In the genomic region with DNA sequence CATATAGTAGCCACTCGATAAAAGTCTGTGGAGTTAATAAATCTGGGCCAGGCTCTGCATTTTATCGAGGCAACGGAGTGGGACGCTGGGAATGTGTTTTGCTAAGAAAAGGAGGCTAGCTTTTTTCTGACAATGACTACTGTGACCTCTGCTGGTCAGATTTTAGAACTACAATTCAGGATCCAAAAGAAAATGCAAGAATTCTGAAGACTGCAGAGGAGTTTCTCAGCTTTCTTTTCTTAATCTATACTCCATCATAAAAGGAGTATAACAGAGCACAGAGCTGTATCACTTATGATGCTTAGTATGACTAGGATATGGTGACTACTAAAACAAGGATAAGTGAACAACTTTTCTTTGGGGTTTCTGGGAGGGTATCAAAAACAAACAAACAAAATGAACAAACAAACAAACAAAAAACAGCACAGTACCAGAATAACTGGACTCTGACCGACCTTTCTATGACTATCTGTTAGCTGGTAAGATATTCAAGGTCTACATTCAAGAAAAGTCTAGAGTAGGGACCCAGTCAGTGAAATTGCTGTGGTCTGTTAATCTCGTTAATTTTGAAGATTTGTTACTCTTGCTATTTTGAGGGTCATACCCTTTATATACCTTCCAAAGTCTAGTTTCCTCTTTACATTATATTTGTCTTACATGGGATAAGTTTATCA, we compare ENCODE assay signal across 9 cellular contexts. TPM values are rescaled to one million over a fixed set of nuclear protein-coding genes. Genes with fewer than 3 reads are reported as not detected.
DNase-seq lines count a peak whose midpoint lies in the region; ATAC-seq and TF ChIP-seq lines count a peak whose summit lies in the region.
"Had no signal": no experiment of that assay in that cellular context is flagged by ENCODE, and none has a peak within 500 bp of the region (broad histone marks: within the 10 kb centered on the region; RNA-seq: fewer than 3 reads in every experiment).

No MANE protein-coding gene starts in this region.

- peak; percentile 74 for TF ChIP-seq CTCF in epithelial cell of proximal tubule (conservative IDR thresholded peaks at IDR 0.05; ENCODE audit: low read depth, low read length)

- H3K27me3 Mint-ChIP-seq in naive B cell = peaks cover 0 to 31% (median 24%) of the 10 kb centered on the region in 3 donors

- no peaks in the 10 kb centered on the region for H3K36me3 Mint-ChIP-seq in naive B cell

- no peak for ATAC-seq in naive B cell (ENCODE audit: low read depth in 2 of 2)
- ATAC-seq: activated T-cell treated with anti-CD3 and anti-CD28 coated beads, Interleukin-2, amount 50 U/mL, for 72 hours had no signal

- peaks cover 0 to 4% (median 0%) of the 10 kb centered on the region in 3 donors for H3K4me1 Mint-ChIP-seq in naive B cell

- peaks cover 0 to 2% (median 0%) of the 10 kb centered on the region in 7 donors for H3K9me3 Mint-ChIP-seq in naive B cell

- H3K4me3 ChIP-seq in Jurkat, Clone E6-1 (ENCODE audit: low read length) = no peak overlapping the region
- no peak overlapping the region for H3K4me3 ChIP-seq in epithelial cell of proximal tubule (ENCODE audit: low read depth, low read length)

- no peak overlapping the region for H3K27ac Mint-ChIP-seq in naive B cell
- H3K27ac Mint-ChIP-seq: activated T-cell treated with anti-CD3 and anti-CD28 coated beads, Interleukin-2, amount 50 U/mL, for 72 hours had no signal

- no peak overlapping the region for H3K4me3 Mint-ChIP-seq in naive B cell
- H3K4me3 Mint-ChIP-seq: activated T-cell treated with anti-CD3 and anti-CD28 coated beads, Interleukin-2, amount 50 U/mL, for 72 hours had no signal

- DNase-seq in NCI-H524 (lab: John Stamatoyannopoulos, UW) (peak; percentile 21 to 65), NCI-H524 treated with DMSO at 0.1 percent for 48 hours (lab: John Stamatoyannopoulos, UW) (no peak), RKO (ENCODE audit: low spot score) (peak; percentile 72), epithelial cell of proximal tubule (ENCODE audit: low read depth) (peak; percentile 52), naive B cell (peak; percentile 24), mesenteric fat pad (ENCODE audit: low spot score) (no peak), ecto neural progenitor cell (ENCODE audit: low spot score) (no peak)
- peak; percentile 32 for DNase-seq in Jurkat, Clone E6-1 (ENCODE audit: low read depth, low spot score)

RNA-seq across cellular contexts. Expression of gene CER1, which starts 46.2 kb away (rescaled TPM):
- not detected for polyA plus RNA-seq in Jurkat, Clone E6-1 (2012; ENCODE audit: insufficient read depth, insufficient read length)
- total RNA-seq in epithelial cell of proximal tubule (not detected in 2 replicates), mesenteric fat pad (not detected)
- not detected for polyA plus RNA-seq in naive B cell (ENCODE audit: low read depth in 6 of 6)
- total RNA-seq: activated T-cell treated with anti-CD3 and anti-CD28 coated beads, Interleukin-2, amount 50 U/mL, for 72 hours had no signal

Comparison
In these comparisons a context has a peak if more than half of its experiments do, and no peak if none do; other contexts are left out.
1. DNase-seq: peak in NCI-H524 (2 of 2), Jurkat, Clone E6-1 (single experiment), RKO (single experiment), epithelial cell of proximal tubule (single experiment) and naive B cell (single experiment); none in NCI-H524 treated with DMSO at 0.1 percent for 48 hours (single experiment), mesenteric fat pad (single experiment) and ecto neural progenitor cell (single experiment).